11 cellular contexts compared by ENCODE assay signal in genomic region chr3:187801152-187801551, GRCh38.
"Had no signal": no experiment of that assay in that cellular context is flagged by ENCODE, and none has a peak within 500 bp of the region (broad histone marks: within the 10 kb centered on the region; RNA-seq: fewer than 3 reads in every experiment).

No MANE protein-coding gene starts in this region.

- H3K36me3 Mint-ChIP-seq: naive B cell had no signal

- H3K27me3 ChIP-seq: colonic mucosa, foreskin keratinocyte, spleen, upper lobe of left lung had no signal

- H3K4me3 ChIP-seq: colonic mucosa, spleen, upper lobe of left lung had no signal

- H3K9me3 ChIP-seq: colonic mucosa, spleen, upper lobe of left lung had no signal

- H3K27ac ChIP-seq: colonic mucosa, foreskin keratinocyte, upper lobe of left lung had no signal

- DNase-seq: activated CD4-positive, alpha-beta T cell treated with anti-CD3 and anti-CD28 coated beads for 1 hour; caudate nucleus; colonic mucosa; foreskin keratinocyte; naive B cell; right cardiac atrium; SHP77 treated with DMSO at 0.1 percent for 48 hours; spleen; stimulated activated CD4-positive, alpha-beta T cell treated with anti-CD3 and anti-CD28 coated beads, Interleukin-1b, Interleukin-23, amount 100 ng/mL, for 48 hours; stimulated activated naive CD4-positive, alpha-beta T cell; upper lobe of left lung had no signal

- ATAC-seq: foreskin keratinocyte, right cardiac atrium had no signal

- H3K36me3 ChIP-seq: colonic mucosa, spleen, upper lobe of left lung had no signal

- H3K4me3 Mint-ChIP-seq: naive B cell had no signal

- H3K4me1 ChIP-seq: colonic mucosa, foreskin keratinocyte had no signal
